8 cellular contexts compared by ENCODE assay signal in genomic region chr12:3655331-3655900, GRCh38.
DNase-seq lines count a peak whose midpoint lies in the region; ATAC-seq and TF ChIP-seq lines count a peak whose summit lies in the region.

No MANE protein-coding gene starts in this region.

- H3K27me3 Mint-ChIP-seq in Caco-2 (ENCODE audit: insufficient read depth, unreplicated experiment) (no peaks in the 10 kb centered on the region), T-helper 17 cell (no peaks in the 10 kb centered on the region)

- no peaks in the 10 kb centered on the region for H3K4me1 ChIP-seq in Caco-2
- no peaks in the 10 kb centered on the region for H3K4me1 ChIP-seq in HEK293 (ENCODE audit: control insufficient read depth, insufficient read depth, low read length)

- intact Hi-C loops in Caco-2 (cut with micrococcal nuclease; ENCODE audit: unreplicated experiment): loop anchor here (1.0 to 2.0 kb wide), 2 partner anchors 122 to 355 kb away; no protein-coding TSS in a partner anchor
- intact Hi-C loops in left cardiac atrium (cut with DNase I): loop anchor here in 1 of 2 donors (5.0 kb wide), 1 partner anchor 122 kb away; no protein-coding TSS in a partner anchor

- H3K9me3 Mint-ChIP-seq in Caco-2 (ENCODE audit: unreplicated experiment): no peaks in the 10 kb centered on the region

- ATAC-seq in T-helper 17 cell (no peak), left cardiac atrium (peak; percentile 23 to 33), HG02840 (IDR thresholded peaks at IDR 0.05; ENCODE audit: low FRiP score, unreplicated experiment) (no peak), GM21786 (IDR thresholded peaks at IDR 0.05; ENCODE audit: unreplicated experiment) (no peak), HG02763 (IDR thresholded peaks at IDR 0.05; ENCODE audit: unreplicated experiment) (no peak)

- H3K27ac ChIP-seq in HEK293 (ENCODE audit: extremely low read depth, low read depth, low read length): no peak overlapping the region

- CTCF ChIA-PET in Caco-2 (lab: Charles Lee) (interaction anchor here (1.0 to 1.1 kb wide), 2 partner anchors 122 to 149 kb away, joined by 3 read pairs; no protein-coding TSS in a partner anchor), HEK293 (lab: Yijun Ruan, JAX) (interaction anchor here (0.6 to 1.6 kb wide), 8 partner anchors 11 to 355 kb away, joined by 3 to 9 read pairs (median 5); no protein-coding TSS in a partner anchor)

- H3K36me3 Mint-ChIP-seq in Caco-2 (ENCODE audit: insufficient read depth, unreplicated experiment) (no peaks in the 10 kb centered on the region), T-helper 17 cell (ENCODE audit: low read depth) (peaks cover 19% of the 10 kb centered on the region)

- no peaks in the 10 kb centered on the region for H3K4me1 Mint-ChIP-seq in Caco-2 (ENCODE audit: low read depth, unreplicated experiment)
- H3K4me1 Mint-ChIP-seq in T-helper 17 cell: peaks cover 14% of the 10 kb centered on the region

- H3K9me3 ChIP-seq in Caco-2 (no peaks in the 10 kb centered on the region), HEK293 (ENCODE audit: control insufficient read depth, insufficient read depth, low read depth, low read length) (no peaks in the 10 kb centered on the region), T-helper 17 cell (ENCODE audit: control insufficient read depth, low read length, poor library complexity, severe bottlenecking) (no peaks in the 10 kb centered on the region)

- H3K27me3 ChIP-seq in Caco-2 (replicated peaks; ENCODE audit: control insufficient read depth, insufficient read depth, low read length): no peaks in the 10 kb centered on the region

- BruUV-seq in Caco-2 (replicated peaks; lab: Mats Ljungman, UMichigan): no TSS peak

- no peak overlapping the region for H3K27ac Mint-ChIP-seq in Caco-2 (ENCODE audit: unreplicated experiment)
- peak overlapping the region; percentile 21 for H3K27ac Mint-ChIP-seq in T-helper 17 cell

- peak; percentile 43 to 65 for TF ChIP-seq CTCF in Caco-2 (IDR thresholded peaks at IDR 0.05; ENCODE audit: insufficient read depth in 1 of 2, low read depth in 1 of 2, low read length in 1 of 2, severe bottlenecking in 1 of 2, unreplicated experiment in 1 of 2)
- TF ChIP-seq CTCF in HEK293 (tag by site-specific recombination; IDR thresholded peaks at IDR 0.05): peak; percentile 57

- no peaks in the 10 kb centered on the region for H3K36me3 ChIP-seq in Caco-2 (ENCODE audit: control insufficient read depth, insufficient read depth, low read length)
- H3K36me3 ChIP-seq in HEK293 (ENCODE audit: control insufficient read depth in 2 of 2, insufficient read depth in 1 of 2, low read length in 2 of 2): no peaks in the 10 kb centered on the region

- H3K4me3 Mint-ChIP-seq in Caco-2 (ENCODE audit: unreplicated experiment): no peak overlapping the region
- no peak overlapping the region for H3K4me3 Mint-ChIP-seq in T-helper 17 cell

- H3K4me3 ChIP-seq in Caco-2 (ENCODE audit: low read depth, low read length): no peak overlapping the region
- H3K4me3 ChIP-seq in HEK293 (ENCODE audit: low read depth, low read length): no peak overlapping the region

- DNase-seq in Caco-2 (peak in 1 of 2 experiments; percentile 54), T-helper 17 cell (no peak), left cardiac atrium (no peak), NCI-H2081 treated with DMSO at 0.1 percent for 48 hours (lab: John Stamatoyannopoulos, UW) (no peak)

- POLR2A ChIA-PET in Caco-2 (lab: Charles Lee): no interaction called here
- POLR2A ChIA-PET in HEK293 (lab: Yijun Ruan, JAX): no interaction called here

TF ChIP-seq in HEK293, 187 proteins besides CTCF, POLR2A, EP300 and RAD21:
- TF ChIP-seq ZNF433 (tag by site-specific recombination; IDR thresholded peaks at IDR 0.05; ENCODE audit: low read depth) (no peak), ZIC2 (tag by site-specific recombination; IDR thresholded peaks at IDR 0.05) (0 out of 2 replicates have a peak, but pooled peaks have one; percentile 20), ZNF76 (tag by site-specific recombination; IDR thresholded peaks at IDR 0.05; ENCODE audit: borderline replicate concordance, low read depth) (no peak)

Comparison
In these comparisons a context has a peak if more than half of its experiments do, and no peak if none do; other contexts are left out.
1. ATAC-seq: peak in left cardiac atrium (2 of 2); none in T-helper 17 cell (single experiment), HG02840 (single experiment), GM21786 (single experiment) and HG02763 (single experiment).